ENCODE assay signal across 8 cellular contexts in the genomic region with DNA sequence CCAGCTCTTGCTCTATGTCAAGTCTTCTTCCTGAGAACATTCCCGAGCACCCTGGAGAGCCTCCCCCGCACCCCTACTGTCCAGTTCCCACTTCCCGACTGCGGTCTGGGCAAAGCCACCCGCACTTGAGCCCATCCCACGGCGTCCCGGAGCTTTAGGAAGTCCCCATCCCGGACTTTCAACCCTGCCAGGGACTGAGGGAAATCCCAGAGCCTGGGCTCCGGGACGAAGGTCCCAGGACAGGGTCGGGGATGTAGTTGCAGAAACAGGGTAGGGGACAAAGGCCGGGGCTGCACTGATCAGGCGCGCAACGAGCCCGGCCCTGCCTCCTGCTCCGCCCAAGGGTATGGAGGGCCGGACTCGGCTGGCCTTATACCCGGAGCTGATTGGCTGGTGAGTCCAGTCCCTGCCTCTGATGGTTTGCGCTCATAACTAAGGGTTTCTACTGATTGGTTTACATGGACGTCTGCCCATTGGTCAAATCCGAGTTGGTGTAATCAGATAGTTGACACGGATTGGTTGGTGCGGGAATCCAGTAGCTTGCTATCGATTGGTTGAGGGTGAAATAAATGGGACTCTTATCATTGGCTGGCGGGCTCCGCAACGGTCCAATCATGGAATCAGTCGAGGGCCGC. TPM values are rescaled to one million over a fixed set of nuclear protein-coding genes. Genes with fewer than 3 reads are reported as not detected.
A peak's percentile ranks its signal among the peaks of the same experiment; 100 is the strongest.
DNase-seq lines count a peak whose midpoint lies in the region; ATAC-seq and TF ChIP-seq lines count a peak whose summit lies in the region.

No MANE protein-coding gene starts in this region.

- H3K4me3 ChIP-seq in BLaER1 = peak overlapping the region; percentile 73
- peak overlapping the region; percentile 94 for H3K4me3 ChIP-seq in coronary artery

- H3K27ac ChIP-seq in BLaER1 (peak overlapping the region; percentile 90), coronary artery (peak overlapping the region; percentile 84 to 94)

- H3K4me3 Mint-ChIP-seq in activated CD4-positive, alpha-beta T cell treated with anti-CD3 and anti-CD28 coated beads, Interleukin-2, amount 10 ng/mL, durations not matched to agents 7 days and 5 days = peak overlapping the region; percentile 91

- ATAC-seq in GM19324 (IDR thresholded peaks at IDR 0.05; ENCODE audit: low FRiP score, unreplicated experiment) = peak; percentile 81
- peak; percentile 79 for ATAC-seq in HG03460 (IDR thresholded peaks at IDR 0.05; ENCODE audit: unreplicated experiment)
- ATAC-seq in left colon = peak; percentile 67

- H3K4me2 ChIP-seq in BLaER1 = peak overlapping the region; percentile 98

- H3K27me3 Mint-ChIP-seq in activated CD4-positive, alpha-beta T cell treated with anti-CD3 and anti-CD28 coated beads, Interleukin-2, amount 10 ng/mL, durations not matched to agents 7 days and 5 days = no peaks in the 10 kb centered on the region

- no peaks in the 10 kb centered on the region for H3K9me3 Mint-ChIP-seq in activated CD4-positive, alpha-beta T cell treated with anti-CD3 and anti-CD28 coated beads, Interleukin-2, amount 10 ng/mL, durations not matched to agents 7 days and 5 days

- CTCF ChIA-PET in activated CD4-positive, alpha-beta T cell treated with anti-CD3 and anti-CD28 coated beads, Interleukin-2, amount 10 ng/mL, durations not matched to agents 7 days and 5 days (lab: Charles Lee) = interaction anchor here (0.8 to 3.3 kb wide), 14 partner anchors 10 to 129 kb away, joined by 3 to 29 read pairs (median 4); partner anchors contain the start of gene SH3GL1

- H3K9me3 ChIP-seq in BLaER1 = no peaks in the 10 kb centered on the region

- H4K20me1 ChIP-seq in BLaER1 = peaks cover 5% of the 10 kb centered on the region; the same call in 1 of the 2 replicates

- H3K4me1 Mint-ChIP-seq in activated CD4-positive, alpha-beta T cell treated with anti-CD3 and anti-CD28 coated beads, Interleukin-2, amount 10 ng/mL, durations not matched to agents 7 days and 5 days = peaks cover 39% of the 10 kb centered on the region

- H3K27me3 ChIP-seq in BLaER1 = no peaks in the 10 kb centered on the region

- H3K27ac Mint-ChIP-seq in activated CD4-positive, alpha-beta T cell treated with anti-CD3 and anti-CD28 coated beads, Interleukin-2, amount 10 ng/mL, durations not matched to agents 7 days and 5 days = peak overlapping the region; percentile 97

- POLR2A ChIA-PET in activated CD4-positive, alpha-beta T cell treated with anti-CD3 and anti-CD28 coated beads, Interleukin-2, amount 10 ng/mL, durations not matched to agents 7 days and 5 days (lab: Charles Lee) = interaction anchor here (0.6 to 1.3 kb wide), 4 partner anchors 10 to 73 kb away, joined by 4 to 7 read pairs (median 5); no protein-coding TSS in a partner anchor

- peaks cover 8% of the 10 kb centered on the region for H3K36me3 Mint-ChIP-seq in activated CD4-positive, alpha-beta T cell treated with anti-CD3 and anti-CD28 coated beads, Interleukin-2, amount 10 ng/mL, durations not matched to agents 7 days and 5 days (ENCODE audit: low read depth)

- H3K36me3 ChIP-seq in BLaER1 = peaks cover 22% of the 10 kb centered on the region

- peaks cover 32% of the 10 kb centered on the region for H3K4me1 ChIP-seq in BLaER1

- no peak for TF ChIP-seq CTCF in coronary artery (IDR thresholded peaks at IDR 0.05)

- peak overlapping the region; percentile 84 for H3K9ac ChIP-seq in BLaER1

- intact Hi-C loops in left colon (cut with DNase I, micrococcal nuclease) = no loop called here

- DNase-seq in NCI-H524 treated with DMSO at 0.1 percent for 48 hours (lab: John Stamatoyannopoulos, UW) = peak; percentile 100
- DNase-seq in activated CD4-positive, alpha-beta T cell treated with anti-CD3 and anti-CD28 coated beads, Interleukin-2, amount 10 ng/mL, durations not matched to agents 7 days and 5 days = peak; percentile 98
- DNase-seq in coronary artery (ENCODE audit: low spot score) = peak; percentile 98
- peak; percentile 94 to 99 for DNase-seq in left colon
- DNase-seq in stimulated activated CD4-positive, alpha-beta T cell treated with anti-CD3 and anti-CD28 coated beads, Interleukin-1b, Interleukin-23, amount 100 ng/mL, for 4 hours (ENCODE audit: low read depth in 2 of 2) = peak; percentile 79 to 81

RNA-seq across cellular contexts. Expression of gene MPND, which starts 0.8 kb away (rescaled TPM):
- 10 to 100 TPM; 21.2 to 28.1 TPM for total RNA-seq in activated CD4-positive, alpha-beta T cell treated with anti-CD3 and anti-CD28 coated beads, Interleukin-2, amount 10 ng/mL, durations not matched to agents 7 days and 5 days
- total RNA-seq in left colon = 10 to 100 TPM; 77.3 to 84.6 TPM

RNA-seq across cellular contexts. Expression of gene STAP2, which starts 3.9 kb away (rescaled TPM):
- total RNA-seq in activated CD4-positive, alpha-beta T cell treated with anti-CD3 and anti-CD28 coated beads, Interleukin-2, amount 10 ng/mL, durations not matched to agents 7 days and 5 days = 10 to 100 TPM; 10.4 to 11.9 TPM
- total RNA-seq in left colon = 100 to 1,000 TPM; 222 to 249 TPM

RNA-seq across cellular contexts. Expression of gene FSD1, which starts 38.1 kb away (rescaled TPM):
- 10 to 100 TPM; 12.7 to 17.2 TPM for total RNA-seq in activated CD4-positive, alpha-beta T cell treated with anti-CD3 and anti-CD28 coated beads, Interleukin-2, amount 10 ng/mL, durations not matched to agents 7 days and 5 days
- total RNA-seq in left colon = 1 to 10 TPM in 1 of 2 donors, under 1 TPM in 1; 0.95 to 1.1 TPM

RNA-seq across cellular contexts. Expression of gene TMIGD2, which starts 40.3 kb away (rescaled TPM):
- total RNA-seq in activated CD4-positive, alpha-beta T cell treated with anti-CD3 and anti-CD28 coated beads, Interleukin-2, amount 10 ng/mL, durations not matched to agents 7 days and 5 days = 10 to 100 TPM; 45.4 to 48.7 TPM
- total RNA-seq in left colon = 1 to 10 TPM in 1 of 2 donors, under 1 TPM in 1; 0.85 to 2.1 TPM

RNA-seq across cellular contexts. Expression of gene SH3GL1, which starts 57.8 kb away (rescaled TPM):
- 10 to 100 TPM; 67.7 to 68.2 TPM for total RNA-seq in activated CD4-positive, alpha-beta T cell treated with anti-CD3 and anti-CD28 coated beads, Interleukin-2, amount 10 ng/mL, durations not matched to agents 7 days and 5 days
- total RNA-seq in left colon = 10 to 100 TPM; 42.3 to 44.4 TPM

Comparison
In these comparisons a context has a peak if more than half of its experiments do, and no peak if none do; other contexts are left out.
1. Peak in every context shown above with its lines: DNase-seq, ATAC-seq, H3K4me3 ChIP-seq and H3K27ac ChIP-seq.
2. RNA of gene STAP2, which starts 3.9 kb away (total RNA-seq): 222 to 249 TPM in left colon; 10.4 to 11.9 TPM in activated CD4-positive, alpha-beta T cell treated with anti-CD3 and anti-CD28 coated beads, Interleukin-2, amount 10 ng/mL, durations not matched to agents 7 days and 5 days; every median in the first group is over 10 times any median in the second.
3. RNA of gene FSD1, which starts 38.1 kb away (total RNA-seq): 12.7 to 17.2 TPM in activated CD4-positive, alpha-beta T cell treated with anti-CD3 and anti-CD28 coated beads, Interleukin-2, amount 10 ng/mL, durations not matched to agents 7 days and 5 days; 0.95 to 1.1 TPM in left colon; every median in the first group is over 4 times any median in the second.